26 cellular contexts compared by ENCODE assay signal in genomic region chr11:113562981-113563461, GRCh38.
DNase-seq lines count a peak whose midpoint lies in the region; ATAC-seq, FAIRE-seq and TF ChIP-seq lines count a peak whose summit lies in the region.
"Had no signal": no experiment of that assay in that cellular context is flagged by ENCODE, and none has a peak within 500 bp of the region (broad histone marks: within the 10 kb centered on the region; RNA-seq: fewer than 3 reads in every experiment).

No MANE protein-coding gene starts in this region.

- TF ChIP-seq CTCF in bronchial epithelial cell (IDR thresholded peaks at IDR 0.05; ENCODE audit: insufficient read depth, low read length, severe bottlenecking), result no peak

- H3K4me1 ChIP-seq in HUES48 (ENCODE audit: control insufficient read depth, insufficient read depth, low read length), result peaks cover 40% of the 10 kb centered on the region
- peaks cover 14% of the 10 kb centered on the region for H3K4me1 ChIP-seq in rectal smooth muscle tissue (ENCODE audit: control insufficient read depth, insufficient read depth, low read length)
- no peaks in the 10 kb centered on the region for H3K4me1 ChIP-seq in small intestine (ENCODE audit: control insufficient read depth in 2 of 2, insufficient read depth in 1 of 2, low read depth in 1 of 2, low read length in 1 of 2)
- H3K4me1 ChIP-seq: BLaER1 treated with 17β-estradiol and CSF1 and Interleukin-3, amounts not matched to agents 10 nM and 100 nM had no signal

- ATAC-seq in activated CD4-positive, CD25-positive, alpha-beta regulatory T cell treated with anti-CD3 and anti-CD28 coated beads, Interleukin-2, amount 50 U/mL, for 24 hours, result peak; percentile 80 to 86
- no peak for ATAC-seq in HG02973 (IDR thresholded peaks at IDR 0.05; ENCODE audit: unreplicated experiment)
- ATAC-seq: Right ventricle myocardium inferior had no signal

- H3K27me3 ChIP-seq in HUES48 (ENCODE audit: control insufficient read depth, insufficient read depth, low read length), result no peaks in the 10 kb centered on the region
- no peaks in the 10 kb centered on the region for H3K27me3 ChIP-seq in bronchial epithelial cell (ENCODE audit: control insufficient read depth, insufficient read depth, low read length)
- no peaks in the 10 kb centered on the region for H3K27me3 ChIP-seq in rectal smooth muscle tissue (ENCODE audit: control insufficient read depth, insufficient read depth, low read length)
- no peaks in the 10 kb centered on the region for H3K27me3 ChIP-seq in small intestine (ENCODE audit: control insufficient read depth in 2 of 2, insufficient read depth in 2 of 2, low read length in 2 of 2)
- H3K27me3 ChIP-seq: BLaER1 treated with 17β-estradiol and CSF1 and Interleukin-3, amounts not matched to agents 10 nM and 100 nM; hepatocyte had no signal

- H3K9ac ChIP-seq in HUES48 (ENCODE audit: low read depth, low read length), result no peak overlapping the region
- H3K9ac ChIP-seq in rectal smooth muscle tissue (ENCODE audit: low read length), result no peak overlapping the region
- H3K9ac ChIP-seq: BLaER1 treated with 17β-estradiol and CSF1 and Interleukin-3, amounts not matched to agents 10 nM and 100 nM; KMS-11 had no signal

- no peak for DNase-seq in activated CD4-positive, CD25-positive, alpha-beta regulatory T cell treated with anti-CD3 and anti-CD28 coated beads, Interleukin-2, amount 50 U/mL, for 72 hours
- DNase-seq in bronchial epithelial cell (ENCODE audit: low read depth) (peak; percentile 28), small intestine (no peak), Ammon's horn (ENCODE audit: low spot score) (no peak)
- DNase-seq: activated CD4-positive, alpha-beta T cell treated with anti-CD3 and anti-CD28 coated beads for 48 hours; activated naive CD8-positive, alpha-beta T cell treated with anti-CD3 and anti-CD28 coated beads, Interleukin-2, amount 10 ng/mL, durations not matched to agents 7 days and 5 days; activated T-cell treated with anti-CD3 and anti-CD28 coated beads, Interleukin-2, amount 50 U/mL, for 1 hour; DMS 273 treated with DMSO at 0.1 percent for 48 hours; HFFc6; mesenchymal stem cell; NCI-H1092 treated with DMSO at 0.1 percent for 48 hours; NCI-H2107; NCI-H510A treated with DMSO at 0.1 percent for 48 hours; nephron progenitor cell; posterior cingulate gyrus; stimulated activated CD4-positive, alpha-beta T cell treated with anti-CD3 and anti-CD28 coated beads, Interleukin-2, amount 100 ng/mL, for 24 hours; SW 1271 had no signal

- H3K9me3 ChIP-seq in HUES48 (ENCODE audit: control insufficient read depth, insufficient read depth, low read length) (no peaks in the 10 kb centered on the region), small intestine (ENCODE audit: control insufficient read depth, low read depth) (no peaks in the 10 kb centered on the region)
- H3K9me3 ChIP-seq: BLaER1 treated with 17β-estradiol and CSF1 and Interleukin-3, amounts not matched to agents 10 nM and 100 nM had no signal

- H3K27ac ChIP-seq in HUES48 (ENCODE audit: low read depth, low read length) (peak overlapping the region; percentile 24), rectal smooth muscle tissue (ENCODE audit: low read depth, low read length) (peak overlapping the region; percentile 67), small intestine (ENCODE audit: low read depth in 1 of 2, low read length in 1 of 2) (no peak overlapping the region)
- H3K27ac ChIP-seq: BLaER1 treated with 17β-estradiol and CSF1 and Interleukin-3, amounts not matched to agents 10 nM and 100 nM; hepatocyte; KMS-11 had no signal

- FAIRE-seq in bronchial epithelial cell (lab: Jason Lieb, UNC) (no peak), small intestine (lab: Jason Lieb, UNC) (no peak)
- FAIRE-seq: A204.1 had no signal

- 66 to 72% (median 69%) methylated on average over 9 of the region's 9 CpGs for WGBS in small intestine, 3 donors

- H3K4me3 ChIP-seq in HUES48 (ENCODE audit: low read depth, low read length), result no peak overlapping the region
- H3K4me3 ChIP-seq in bronchial epithelial cell (ENCODE audit: low read depth, low read length), result no peak overlapping the region
- no peak overlapping the region for H3K4me3 ChIP-seq in rectal smooth muscle tissue (ENCODE audit: low read length)
- H3K4me3 ChIP-seq in small intestine (ENCODE audit: low read depth in 1 of 2, low read length in 2 of 2), result no peak overlapping the region
- H3K4me3 ChIP-seq: BLaER1 treated with 17β-estradiol and CSF1 and Interleukin-3, amounts not matched to agents 10 nM and 100 nM; hepatocyte had no signal

- H3K36me3 ChIP-seq in HUES48 (ENCODE audit: control insufficient read depth, insufficient read depth, low read length) (no peaks in the 10 kb centered on the region), bronchial epithelial cell (ENCODE audit: control insufficient read depth, insufficient read depth, low read length) (no peaks in the 10 kb centered on the region), rectal smooth muscle tissue (ENCODE audit: control insufficient read depth, insufficient read depth, low read length) (no peaks in the 10 kb centered on the region), small intestine (ENCODE audit: control insufficient read depth in 2 of 2, insufficient read depth in 2 of 2, low read length in 2 of 2) (no peaks in the 10 kb centered on the region)
- H3K36me3 ChIP-seq: BLaER1 treated with 17β-estradiol and CSF1 and Interleukin-3, amounts not matched to agents 10 nM and 100 nM had no signal

Comparison
In these comparisons a context has a peak if more than half of its experiments do, and no peak if none do; other contexts are left out.
1. H3K27ac ChIP-seq: peak in HUES48 (single experiment) and rectal smooth muscle tissue (single experiment); none in small intestine (0 of 2).